ENCODE assay signal across 1 cellular context in genomic region chr3:52794612-52795099, GRCh38.
TF ChIP-seq lines count a peak whose summit lies in the region.

TSS of gene ITIH3 (plus strand) at chr3:52794796. CDS start at chr3:52794804, 8 bp downstream.

TF ChIP-seq in HepG2, 621 proteins besides CTCF, POLR2A, EP300 and RAD21 (continued from another document and continues in another):
- TF ChIP-seq ZBTB26 (CRISPR knock-in tag; IDR thresholded peaks at IDR 0.05; ENCODE audit: borderline replicate concordance) (no peak; the same call in 1 of the 2 replicates), NFKBIZ (CRISPR knock-in tag; IDR thresholded peaks at IDR 0.05) (no peak), ZNF772 (CRISPR knock-in tag; IDR thresholded peaks at IDR 0.05) (no peak), PRDM15 (CRISPR knock-in tag; IDR thresholded peaks at IDR 0.05) (no peak), ZNF605 (CRISPR knock-in tag; IDR thresholded peaks at IDR 0.05) (0 out of 2 replicates have a peak, but pooled peaks have one; percentile 35), SNRNP70 (IDR thresholded peaks at IDR 0.05; ENCODE audit: low read depth, low read length) (no peak), ATF4 (CRISPR knock-in tag; IDR thresholded peaks at IDR 0.05) (no peak), REPIN1 (CRISPR knock-in tag; IDR thresholded peaks at IDR 0.05; ENCODE audit: borderline replicate concordance, low read depth) (peak; percentile 38; the same call in 1 of the 2 replicates), ZBTB49 (CRISPR knock-in tag; IDR thresholded peaks at IDR 0.05; ENCODE audit: borderline replicate concordance) (no peak), ZBTB20 (CRISPR knock-in tag; IDR thresholded peaks at IDR 0.05; ENCODE audit: borderline replicate concordance, low read depth) (no peak), DPF2 (CRISPR knock-in tag; IDR thresholded peaks at IDR 0.05; ENCODE audit: borderline replicate concordance, low read depth) (no peak), ZNF720 (CRISPR knock-in tag; IDR thresholded peaks at IDR 0.05) (no peak), GATAD1 (CRISPR knock-in tag; IDR thresholded peaks at IDR 0.05) (peak; percentile 55), SPEN (CRISPR knock-in tag; IDR thresholded peaks at IDR 0.05; ENCODE audit: low read depth) (no peak), RERE (CRISPR knock-in tag; IDR thresholded peaks at IDR 0.05; ENCODE audit: low read depth) (no peak), JDP2 (CRISPR knock-in tag; IDR thresholded peaks at IDR 0.05; ENCODE audit: borderline replicate concordance) (no peak), SMYD3 (CRISPR knock-in tag; IDR thresholded peaks at IDR 0.05) (no peak), RAD51 (IDR thresholded peaks at IDR 0.05; ENCODE audit: borderline replicate concordance) (no peak), ATF2 (CRISPR knock-in tag; IDR thresholded peaks at IDR 0.05) (0 out of 2 replicates have a peak, but pooled peaks have one; percentile 0), U2AF1 (optimal IDR thresholded peaks at IDR 0.05; ENCODE audit: low read depth, low read length) (no peak), ZNF281 (CRISPR knock-in tag; IDR thresholded peaks at IDR 0.05; ENCODE audit: borderline replicate concordance) (peak; percentile 74; the same call in 1 of the 2 replicates), MXD3 (CRISPR knock-in tag; IDR thresholded peaks at IDR 0.05) (peak; percentile 12; the same call in 1 of the 2 replicates), TEAD3 (CRISPR knock-in tag; optimal IDR thresholded peaks at IDR 0.05; ENCODE audit: borderline replicate concordance) (peak; percentile 40), ZNF143 (CRISPR knock-in tag; IDR thresholded peaks at IDR 0.05) (no peak), ZNF180 (CRISPR knock-in tag; IDR thresholded peaks at IDR 0.05; ENCODE audit: borderline replicate concordance, low read depth) (no peak), ZNF709 (CRISPR knock-in tag; IDR thresholded peaks at IDR 0.05) (no peak; the same call in 1 of the 2 replicates), HDAC1 (CRISPR knock-in tag; IDR thresholded peaks at IDR 0.05) (peak; percentile 20), PLSCR1 (CRISPR knock-in tag; IDR thresholded peaks at IDR 0.05; ENCODE audit: borderline replicate concordance) (no peak), ETV6 (CRISPR knock-in tag; conservative IDR thresholded peaks at IDR 0.05) (no peak), CCDC6 (CRISPR knock-in tag; IDR thresholded peaks at IDR 0.05) (peak; percentile 55; the same call in 1 of the 2 replicates), RCOR2 (CRISPR knock-in tag; IDR thresholded peaks at IDR 0.05) (no peak), PATZ1 (CRISPR knock-in tag; IDR thresholded peaks at IDR 0.05) (peak; percentile 80), ATAD3A (CRISPR knock-in tag; IDR thresholded peaks at IDR 0.05) (no peak), SYNCRIP (IDR thresholded peaks at IDR 0.05; ENCODE audit: insufficient read depth, low read depth, low read length) (no peak), KDM2A (CRISPR knock-in tag; IDR thresholded peaks at IDR 0.05; ENCODE audit: borderline replicate concordance, low read depth) (peak; percentile 32; the same call in 1 of the 2 replicates), CENPX (CRISPR knock-in tag; IDR thresholded peaks at IDR 0.05) (no peak)
